ENCODE assay signal across 12 cellular contexts in the genomic region with DNA sequence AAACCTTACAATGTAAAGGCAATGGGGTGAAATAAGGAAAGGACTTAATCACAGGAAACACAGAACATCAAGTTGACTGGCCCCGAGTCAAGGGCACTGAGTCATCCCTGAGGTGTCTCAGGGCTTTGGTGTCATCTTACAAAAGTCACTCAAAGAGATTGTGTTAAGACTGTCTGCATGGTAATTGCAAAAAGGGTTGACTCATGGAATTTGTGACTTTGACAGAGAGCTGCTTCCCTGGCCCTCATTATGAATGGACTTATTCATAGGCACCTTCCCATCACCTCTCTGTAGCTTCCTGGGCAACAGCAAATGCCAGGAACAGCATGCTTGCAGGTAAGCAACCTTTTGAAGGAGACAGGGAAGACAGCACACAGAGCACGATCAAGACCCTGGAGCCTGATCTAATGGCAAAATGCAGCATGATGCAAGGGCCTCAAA.
DNase-seq lines count a peak whose midpoint lies in the region; ATAC-seq and TF ChIP-seq lines count a peak whose summit lies in the region.
"Had no signal": no experiment of that assay in that cellular context is flagged by ENCODE, and none has a peak within 500 bp of the region (broad histone marks: within the 10 kb centered on the region; RNA-seq: fewer than 3 reads in every experiment).

No MANE protein-coding gene starts in this region.

- no peaks in the 10 kb centered on the region for H3K27me3 ChIP-seq in WERI-Rb-1 (ENCODE audit: insufficient read depth, low read depth, severe bottlenecking)

- ATAC-seq in GM19452 (IDR thresholded peaks at IDR 0.05; ENCODE audit: unreplicated experiment), result no peak
- ATAC-seq in HG03196 (IDR thresholded peaks at IDR 0.05; ENCODE audit: unreplicated experiment), result no peak
- ATAC-seq in HG03571 (IDR thresholded peaks at IDR 0.05; ENCODE audit: unreplicated experiment), result no peak
- no peak for ATAC-seq in HG03432 (IDR thresholded peaks at IDR 0.05; ENCODE audit: unreplicated experiment)

- no peak overlapping the region for H3K27ac ChIP-seq in WERI-Rb-1

- H3K36me3 ChIP-seq in WERI-Rb-1, result no peaks in the 10 kb centered on the region

- no peaks in the 10 kb centered on the region for H3K9me3 ChIP-seq in WERI-Rb-1 (ENCODE audit: severe bottlenecking)

- H3K4me3 ChIP-seq in WERI-Rb-1 (ENCODE audit: low read depth, low read length), result no peak overlapping the region

- no peak for TF ChIP-seq CTCF in WERI-Rb-1 (IDR thresholded peaks at IDR 0.05; ENCODE audit: low read depth, low read length)

- peak; percentile 59 for DNase-seq in DMS53 (lab: John Stamatoyannopoulos, UW)
- peak; percentile 90 for DNase-seq in HS-5 (ENCODE audit: low read depth)
- peak; percentile 46 for DNase-seq in WERI-Rb-1
- peak; percentile 48 for DNase-seq in iPS-NIHi11 (ENCODE audit: low spot score)
- DNase-seq: activated effector memory CD4-positive, alpha-beta T cell treated with anti-CD3 and anti-CD28 coated beads, Interleukin-2, amount 50 U/mL, for 16 hours; GF-D8; naive B cell; NCI-H187 had no signal
